In the genomic region with DNA sequence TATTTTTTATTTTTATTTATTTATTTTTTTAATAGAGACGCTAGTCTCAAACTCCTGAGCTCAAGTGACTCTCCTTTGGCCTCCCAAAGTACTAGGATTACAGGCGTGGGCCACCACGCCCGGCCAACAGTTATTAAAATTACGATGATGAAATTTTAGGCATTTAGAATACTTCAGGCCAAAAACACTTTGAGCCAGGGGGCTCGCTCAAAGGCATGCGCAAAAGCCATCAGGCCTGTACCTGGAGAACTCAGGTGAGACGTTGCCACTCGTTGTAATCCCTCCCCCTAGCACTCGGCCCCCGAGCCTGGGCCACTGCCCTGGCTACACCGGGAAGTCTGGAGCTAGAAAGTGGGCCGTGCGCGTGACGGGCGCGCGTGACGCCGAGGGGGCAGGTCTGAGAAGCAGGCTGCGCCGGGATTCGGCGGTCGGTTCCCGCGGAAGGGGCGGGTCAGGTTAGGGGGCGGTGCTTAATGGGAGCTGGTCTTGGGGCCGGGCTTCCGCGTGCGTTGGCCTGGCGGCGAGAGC, we compare ENCODE assay signal across 1 cellular context.
TF ChIP-seq lines count a peak whose summit lies in the region.

No MANE protein-coding gene starts in this region.

TF ChIP-seq in IMR-90, 13 proteins besides CTCF, POLR2A, EP300 and RAD21 (continued from another document):
- TF ChIP-seq, protein P1, sequence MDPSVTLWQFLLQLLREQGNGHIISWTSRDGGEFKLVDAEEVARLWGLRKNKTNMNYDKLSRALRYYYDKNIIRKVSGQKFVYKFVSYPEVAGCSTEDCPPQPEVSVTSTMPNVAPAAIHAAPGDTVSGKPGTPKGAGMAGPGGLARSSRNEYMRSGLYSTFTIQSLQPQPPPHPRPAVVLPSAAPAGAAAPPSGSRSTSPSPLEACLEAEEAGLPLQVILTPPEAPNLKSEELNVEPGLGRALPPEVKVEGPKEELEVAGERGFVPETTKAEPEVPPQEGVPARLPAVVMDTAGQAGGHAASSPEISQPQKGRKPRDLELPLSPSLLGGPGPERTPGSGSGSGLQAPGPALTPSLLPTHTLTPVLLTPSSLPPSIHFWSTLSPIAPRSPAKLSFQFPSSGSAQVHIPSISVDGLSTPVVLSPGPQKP (IDR thresholded peaks at IDR 0.05; ENCODE audit: borderline replicate concordance, low read depth, low read length): no peak
- TF ChIP-seq BHLHE40 (IDR thresholded peaks at IDR 0.05; ENCODE audit: low read depth, low read length): peak; percentile 47; the same call in 1 of the 2 replicates
- no peak for TF ChIP-seq RFX5 (IDR thresholded peaks at IDR 0.05; ENCODE audit: low read depth, low read length)
